ENCODE assay signal across 8 cellular contexts in the genomic region with DNA sequence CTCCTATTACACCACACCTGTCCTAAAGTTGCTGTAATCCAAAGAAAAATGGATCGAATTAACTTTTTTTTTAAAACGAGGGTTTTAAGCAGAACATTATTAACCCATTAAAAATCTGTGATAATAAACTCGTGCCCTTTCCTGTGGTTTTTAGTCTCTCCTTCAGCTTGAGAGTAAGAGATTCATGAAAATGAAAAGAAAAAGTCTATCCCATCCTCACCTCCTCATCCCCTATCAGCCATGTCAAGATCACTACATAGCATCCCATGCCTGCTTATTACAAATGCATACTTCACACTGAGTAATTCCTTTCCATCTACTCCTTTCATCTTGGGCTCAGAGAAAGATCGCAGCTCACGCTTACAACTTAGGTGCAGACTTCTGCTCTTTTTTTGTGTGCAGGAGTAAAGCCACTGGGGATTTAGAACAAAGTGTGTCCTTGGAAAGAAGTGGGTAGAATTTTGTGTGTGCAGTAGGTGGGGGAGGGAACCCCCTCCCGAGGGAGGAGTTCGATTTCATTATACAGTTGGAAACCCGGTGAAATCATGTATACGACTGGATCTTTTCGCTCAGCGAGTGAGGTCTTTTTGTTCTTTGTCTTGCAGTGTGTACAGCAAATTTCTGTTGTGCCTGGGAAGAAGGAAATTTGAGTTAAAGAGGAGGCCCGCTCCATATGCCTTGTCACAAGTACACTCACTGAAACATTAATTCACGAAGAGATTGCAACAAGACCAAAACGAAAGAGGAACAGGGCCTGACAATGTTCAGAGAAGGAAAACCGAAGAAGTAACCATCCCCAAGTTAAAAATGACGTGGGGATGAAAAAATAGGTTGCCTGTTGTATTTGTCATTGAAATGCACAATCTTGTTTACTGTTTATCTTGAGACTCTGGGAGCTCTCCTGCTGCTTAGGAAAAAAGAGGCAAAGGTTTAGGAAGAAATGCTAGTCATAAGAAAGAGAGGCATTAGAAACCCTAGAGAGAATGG.
DNase-seq lines count a peak whose midpoint lies in the region; ATAC-seq and TF ChIP-seq lines count a peak whose summit lies in the region.

No MANE protein-coding gene starts in this region.

- H3K27me3 ChIP-seq in Peyer's patch: no peaks in the 10 kb centered on the region
- no peaks in the 10 kb centered on the region for H3K27me3 ChIP-seq in esophagus squamous epithelium
- peaks cover 0 to 2% (median 0%) of the 10 kb centered on the region in 3 donors for H3K27me3 ChIP-seq in skeletal muscle tissue (ENCODE audit: control insufficient read depth in 3 of 3, insufficient read depth in 3 of 3, low read length in 3 of 3)

- H3K27ac ChIP-seq in Peyer's patch (peak overlapping the region; percentile 66 to 88 (median 73)), esophagus squamous epithelium (peak overlapping the region; percentile 75 to 81 (median 78)), skeletal muscle tissue (ENCODE audit: low read depth, low read length) (peak overlapping the region; percentile 12)

- DNase-seq in NCI-H524 (lab: John Stamatoyannopoulos, UW): peak; percentile 31 to 44
- no peak for DNase-seq in NCI-H524 treated with DMSO at 0.1 percent for 48 hours (lab: John Stamatoyannopoulos, UW)
- DNase-seq in Peyer's patch: no peak
- no peak for DNase-seq in esophagus squamous epithelium (lab: John Stamatoyannopoulos, UW)
- DNase-seq in HCEC 1CT: no peak
- no peak for DNase-seq in SW 1271 (lab: John Stamatoyannopoulos, UW)

- peak; percentile 44 for ATAC-seq in HG02981 (IDR thresholded peaks at IDR 0.05; ENCODE audit: unreplicated experiment)

- peaks cover 0 to 35% (median 5%) of the 10 kb centered on the region in 4 donors for H3K4me1 ChIP-seq in Peyer's patch
- H3K4me1 ChIP-seq in esophagus squamous epithelium: peaks cover 20 to 65% (median 29%) of the 10 kb centered on the region in 3 donors
- H3K4me1 ChIP-seq in skeletal muscle tissue (ENCODE audit: control insufficient read depth in 3 of 3, insufficient read depth in 3 of 3, low read length in 3 of 3): peaks cover 13 to 19% (median 18%) of the 10 kb centered on the region in 3 donors

- TF ChIP-seq POLR2A in Peyer's patch (IDR thresholded peaks at IDR 0.05): peak; percentile 13 to 31
- peak in 1 of 4 donors; percentile 29 for TF ChIP-seq POLR2A in esophagus squamous epithelium (IDR thresholded peaks at IDR 0.05)

- no peaks in the 10 kb centered on the region for H3K9me3 ChIP-seq in Peyer's patch
- no peaks in the 10 kb centered on the region for H3K9me3 ChIP-seq in esophagus squamous epithelium
- no peaks in the 10 kb centered on the region for H3K9me3 ChIP-seq in skeletal muscle tissue (ENCODE audit: control insufficient read depth in 3 of 3, low read length in 3 of 3)

- WGBS in esophagus squamous epithelium, 2 donors: 23 to 38% methylated on average over 16 of the region's 16 CpGs

- H3K36me3 ChIP-seq in Peyer's patch (no peaks in the 10 kb centered on the region), esophagus squamous epithelium (no peaks in the 10 kb centered on the region), skeletal muscle tissue (ENCODE audit: control insufficient read depth in 3 of 3, insufficient read depth in 3 of 3, low read length in 3 of 3) (no peaks in the 10 kb centered on the region)

- intact Hi-C loops in esophagus squamous epithelium (cut with DNase I): no loop called here

- H3K4me3 ChIP-seq in Peyer's patch (peak overlapping the region in 3 of 4 donors; percentile 12 to 32 (median 26)), esophagus squamous epithelium (peak overlapping the region in 3 of 4 donors; percentile 8 to 45 (median 25)), skeletal muscle tissue (ENCODE audit: low read length in 3 of 3) (no peak overlapping the region)

- H3K9ac ChIP-seq in skeletal muscle tissue (ENCODE audit: low read depth in 1 of 3, low read length in 3 of 3): no peak overlapping the region

- TF ChIP-seq CTCF in Peyer's patch (IDR thresholded peaks at IDR 0.05) (no peak), esophagus squamous epithelium (IDR thresholded peaks at IDR 0.05) (no peak)

Comparison
In these comparisons a context has a peak if more than half of its experiments do, and no peak if none do; other contexts are left out.
1. DNase-seq: peak in NCI-H524 (2 of 2); none in NCI-H524 treated with DMSO at 0.1 percent for 48 hours (single experiment), Peyer's patch (0 of 3), esophagus squamous epithelium (single experiment), HCEC 1CT (single experiment) and SW 1271 (0 of 2).
2. H3K27ac ChIP-seq: peak in every context shown above with its lines; median percentile 78 in esophagus squamous epithelium; 73 in Peyer's patch; 12 in skeletal muscle tissue.
3. H3K4me3 ChIP-seq: peak in Peyer's patch (3 of 4) and esophagus squamous epithelium (3 of 4); none in skeletal muscle tissue (0 of 3).